ENCODE assay signal across 9 cellular contexts in the genomic region with DNA sequence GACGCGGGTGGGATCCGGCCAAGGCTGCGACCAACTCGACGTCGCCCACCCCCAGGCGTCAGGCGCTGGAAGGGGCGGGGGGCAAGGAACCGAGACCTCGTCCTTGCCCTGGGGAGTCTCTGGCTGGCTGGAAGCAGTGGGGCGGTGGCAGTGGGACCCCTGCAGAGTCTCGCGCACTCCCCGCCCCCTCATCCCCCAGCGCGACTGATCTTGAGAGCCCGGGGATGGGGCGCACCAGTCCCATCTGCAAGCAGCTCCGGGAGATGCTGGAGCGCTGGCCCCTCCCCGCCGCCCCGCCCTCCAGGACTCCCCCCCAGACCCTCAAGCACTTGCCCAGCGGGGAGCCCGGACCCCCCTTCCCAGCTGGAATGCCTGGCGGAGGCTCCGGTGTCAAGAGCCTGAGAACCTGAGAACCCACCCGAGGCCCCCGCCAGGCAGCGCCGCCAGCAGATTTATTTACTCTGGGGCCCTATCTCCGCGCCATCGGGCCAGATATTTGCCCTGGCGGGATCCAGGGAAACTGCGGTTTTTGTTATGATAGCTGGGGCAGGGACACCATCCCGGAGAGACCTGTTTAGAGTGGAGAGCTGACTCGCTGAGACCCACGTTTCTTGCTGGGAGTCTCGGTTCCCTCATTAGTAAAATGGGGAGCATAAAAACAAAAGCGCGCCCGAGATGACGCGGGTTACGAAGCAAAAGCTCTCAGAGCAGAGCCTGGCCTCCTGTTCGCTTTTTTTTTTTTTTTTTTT.
DNase-seq lines count a peak whose midpoint lies in the region; ATAC-seq and TF ChIP-seq lines count a peak whose summit lies in the region.
"Had no signal": no experiment of that assay in that cellular context is flagged by ENCODE, and none has a peak within 500 bp of the region (broad histone marks: within the 10 kb centered on the region; RNA-seq: fewer than 3 reads in every experiment).

No MANE protein-coding gene starts in this region.

- H3K27me3 ChIP-seq in endocrine pancreas (ENCODE audit: control insufficient read depth, insufficient read depth, low read length): no peaks in the 10 kb centered on the region

- no peaks in the 10 kb centered on the region for H3K9me3 ChIP-seq in endocrine pancreas (ENCODE audit: control insufficient read depth, low read length)

- TF ChIP-seq CTCF in retinal pigment epithelial cell (conservative IDR thresholded peaks at IDR 0.05; ENCODE audit: low read depth, low read length): no peak

- H3K9ac ChIP-seq in endocrine pancreas (ENCODE audit: control insufficient read depth, insufficient read depth, low read length): peak overlapping the region; percentile 19

- H3K4me1 ChIP-seq in endocrine pancreas (ENCODE audit: control insufficient read depth, insufficient read depth, low read length): no peaks in the 10 kb centered on the region

- ATAC-seq in HG02885 (IDR thresholded peaks at IDR 0.05; ENCODE audit: poor library complexity, unreplicated experiment) (no peak), GM19324 (IDR thresholded peaks at IDR 0.05; ENCODE audit: low FRiP score, unreplicated experiment) (no peak)

- peak; percentile 49 to 68 for DNase-seq in NCI-H524 (lab: John Stamatoyannopoulos, UW)
- DNase-seq in NCI-H524 treated with DMSO at 0.1 percent for 48 hours (lab: John Stamatoyannopoulos, UW): no peak
- peak; percentile 17 for DNase-seq in NCI-H748 treated with DMSO at 0.1 percent for 48 hours (lab: John Stamatoyannopoulos, UW)
- DNase-seq in retinal pigment epithelial cell (ENCODE audit: low read depth): no peak
- DNase-seq in amniotic stem cell (lab: John Stamatoyannopoulos, UW): no peak
- DNase-seq: DND-41 had no signal

- H3K4me3 ChIP-seq in endocrine pancreas (ENCODE audit: control insufficient read depth, insufficient read depth, low read length) (peak overlapping the region; percentile 63), retinal pigment epithelial cell (ENCODE audit: low read length) (peak overlapping the region; percentile 21)

- H3K36me3 ChIP-seq in endocrine pancreas (ENCODE audit: control insufficient read depth, insufficient read depth, low read length): no peaks in the 10 kb centered on the region

Comparison
In these comparisons a context has a peak if more than half of its experiments do, and no peak if none do; other contexts are left out.
1. DNase-seq: peak in NCI-H524 (2 of 2) and NCI-H748 treated with DMSO at 0.1 percent for 48 hours (single experiment); none in NCI-H524 treated with DMSO at 0.1 percent for 48 hours (single experiment), retinal pigment epithelial cell (single experiment) and amniotic stem cell (single experiment).